In the genomic region with DNA sequence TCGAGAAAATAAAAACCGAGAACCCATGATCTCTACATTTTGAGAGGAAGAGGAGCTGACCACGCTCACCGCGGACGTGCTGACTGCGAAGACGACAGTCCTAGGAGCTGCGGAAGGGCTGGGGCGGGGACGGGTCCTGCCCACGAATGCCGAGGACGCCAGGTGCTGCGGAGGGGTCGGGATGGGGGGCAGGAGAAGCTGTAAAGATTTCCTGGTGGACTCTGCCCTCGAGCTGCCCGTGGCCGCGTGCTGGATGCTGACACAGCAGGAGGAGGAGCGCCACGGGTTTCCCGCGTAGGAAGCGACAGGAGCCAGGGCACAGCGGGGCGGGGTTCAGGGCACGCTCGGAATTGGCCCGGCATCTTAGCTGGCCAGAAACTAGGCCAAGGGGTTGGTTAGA, we compare ENCODE assay signal across 9 cellular contexts. TPM values are rescaled to one million over a fixed set of nuclear protein-coding genes. Genes with fewer than 3 reads are reported as not detected.
DNase-seq lines count a peak whose midpoint lies in the region; ATAC-seq and TF ChIP-seq lines count a peak whose summit lies in the region.
"Had no signal": no experiment of that assay in that cellular context is flagged by ENCODE, and none has a peak within 500 bp of the region (broad histone marks: within the 10 kb centered on the region; RNA-seq: fewer than 3 reads in every experiment).

No MANE protein-coding gene starts in this region.

- no peaks in the 10 kb centered on the region for H3K9me2 ChIP-seq in GM23248 (ENCODE audit: insufficient read depth)

- H3K27ac Mint-ChIP-seq in activated T-cell treated with anti-CD3 and anti-CD28 coated beads, Interleukin-2, amount 50 U/mL, for 24 hours, result peak overlapping the region; percentile 72
- H3K27ac Mint-ChIP-seq in glutamatergic neuron (ENCODE audit: unreplicated experiment), result no peak overlapping the region

- peak overlapping the region; percentile 39; the same call in 1 of the 2 replicates for H3K4me3 ChIP-seq in GM23248
- peak overlapping the region; percentile 50 to 86 (median 60) for H3K4me3 ChIP-seq in spleen

- DNase-seq in GM23248 (no peak), glutamatergic neuron (no peak), spleen (peak; percentile 83), hepatic stellate cell (ENCODE audit: low spot score) (no peak), NCI-H2081 (lab: John Stamatoyannopoulos, UW) (no peak), NOMO-1 (lab: John Stamatoyannopoulos, UW; ENCODE audit: unreplicated experiment in 2 of 2) (no peak)
- peak; percentile 52 for DNase-seq in activated T-cell treated with anti-CD3 and anti-CD28 coated beads, Interleukin-2, amount 50 U/mL, for 24 hours
- DNase-seq: KG1 had no signal

- H3K79me2 ChIP-seq in GM23248 (ENCODE audit: insufficient read depth), result peaks cover 4% of the 10 kb centered on the region; the same call in 1 of the 2 replicates

- peaks cover 28% of the 10 kb centered on the region for H3K36me3 Mint-ChIP-seq in activated T-cell treated with anti-CD3 and anti-CD28 coated beads, Interleukin-2, amount 50 U/mL, for 24 hours (ENCODE audit: low read depth)
- H3K36me3 Mint-ChIP-seq in glutamatergic neuron (ENCODE audit: unreplicated experiment), result peaks cover 30% of the 10 kb centered on the region

- no peaks in the 10 kb centered on the region for H3K27me3 Mint-ChIP-seq in activated T-cell treated with anti-CD3 and anti-CD28 coated beads, Interleukin-2, amount 50 U/mL, for 24 hours
- H3K27me3 Mint-ChIP-seq in glutamatergic neuron (ENCODE audit: unreplicated experiment), result peaks cover 7% of the 10 kb centered on the region

- H3K9ac ChIP-seq in GM23248, result peak overlapping the region; percentile 43; the same call in 1 of the 2 replicates

- in situ Hi-C loops in GM23248 (cut with MboI), result no loop called here

- H3F3A ChIP-seq in GM23248 (ENCODE audit: insufficient read depth), result no peaks in the 10 kb centered on the region

- H3K27me3 ChIP-seq in GM23248 (replicated peaks; ENCODE audit: insufficient read depth) (no peaks in the 10 kb centered on the region), spleen (replicated peaks in 1 of 7) (no peaks in the 10 kb centered on the region)

- H3K4me1 Mint-ChIP-seq in activated T-cell treated with anti-CD3 and anti-CD28 coated beads, Interleukin-2, amount 50 U/mL, for 24 hours (ENCODE audit: low read depth), result peaks cover 23% of the 10 kb centered on the region
- H3K4me1 Mint-ChIP-seq in glutamatergic neuron (ENCODE audit: low read depth, unreplicated experiment), result no peaks in the 10 kb centered on the region

- H3K4me3 Mint-ChIP-seq in activated T-cell treated with anti-CD3 and anti-CD28 coated beads, Interleukin-2, amount 50 U/mL, for 24 hours, result peak overlapping the region; percentile 58
- peak overlapping the region; percentile 68 for H3K4me3 Mint-ChIP-seq in glutamatergic neuron (ENCODE audit: unreplicated experiment)

- intact Hi-C loops in spleen (cut with DNase I; ENCODE audit: low total_unique reads), result no loop called here

- H2AFZ ChIP-seq in GM23248, result peak overlapping the region; percentile 68; the same call in 1 of the 2 replicates

- H3K27ac ChIP-seq in GM23248 (no peak overlapping the region), spleen (peak overlapping the region; percentile 85 to 92 (median 87))

- peaks cover 23% of the 10 kb centered on the region for H3K9me3 Mint-ChIP-seq in activated T-cell treated with anti-CD3 and anti-CD28 coated beads, Interleukin-2, amount 50 U/mL, for 24 hours
- peaks cover 14% of the 10 kb centered on the region for H3K9me3 Mint-ChIP-seq in glutamatergic neuron (ENCODE audit: unreplicated experiment)

- H3K36me3 ChIP-seq in GM23248 (ENCODE audit: low read depth), result no peaks in the 10 kb centered on the region
- H3K36me3 ChIP-seq in spleen, result peaks cover 0 to 16% (median 0%) of the 10 kb centered on the region in 6 donors

- H3K9me3 ChIP-seq in GM23248 (ENCODE audit: low read depth) (no peaks in the 10 kb centered on the region), spleen (peaks cover 0 to 31% (median 9%) of the 10 kb centered on the region in 8 donors)

- WGBS in GM23248 (ENCODE audit: low coverage in 1 of 2, low lambda C conversion rate in 2 of 2, missing lambda C conversion rate in 2 of 2), 2 experiments, result 37 to 53% methylated on average over 19 to 30 of the region's 30 CpGs
- 46 to 61% (median 51%) methylated on average over 30 of the region's 30 CpGs for WGBS in spleen, 5 donors

- H3K4me1 ChIP-seq in GM23248 (ENCODE audit: insufficient read depth) (no peaks in the 10 kb centered on the region), spleen (peaks cover 0 to 25% (median 13%) of the 10 kb centered on the region in 6 donors)

- no peak for TF ChIP-seq POLR2A in spleen (IDR thresholded peaks at IDR 0.05)

- no peak for ATAC-seq in GM18861 (IDR thresholded peaks at IDR 0.05; ENCODE audit: unreplicated experiment)

- H3K4me2 ChIP-seq in GM23248 (ENCODE audit: unreplicated experiment), result peak overlapping the region; percentile 33

- TF ChIP-seq CTCF in glutamatergic neuron (IDR thresholded peaks at IDR 0.05; ENCODE audit: partially characterized antibody, unreplicated experiment) (no peak), spleen (IDR thresholded peaks at IDR 0.05 in 8 of 11, conservative IDR thresholded peaks at IDR 0.05 in 3 of 11) (no peak)

- H4K20me1 ChIP-seq in GM23248 (ENCODE audit: insufficient read depth), result no peaks in the 10 kb centered on the region

RNA-seq across cellular contexts. Expression of gene ZSCAN30, which starts 22.2 kb away (rescaled TPM):
- 21.3 and 26.4 TPM in 2 replicates for total RNA-seq in GM23248 (2014; rRNA removed; shearing (Covaris generic))
- polyA plus RNA-seq in GM23248 (2016; fragmentation: Nextera tagmentation; extraction: Ambion mirVana) (10.3 and 13.7 TPM in 2 replicates), spleen (10 to 100 TPM in 2 of 3 donors, 1 to 10 TPM in 1; 7.2 to 12.1 (median 11.0) TPM)
- total RNA-seq in glutamatergic neuron (ENCODE audit: unreplicated experiment) (41.0 TPM), spleen (10 to 100 TPM; 18.1 to 39.2 (median 26.6) TPM)

RNA-seq across cellular contexts. Expression of gene ZNF397, which starts 27.0 kb away (rescaled TPM):
- total RNA-seq in GM23248 (2014; rRNA removed; shearing (Covaris generic)), result 8.7 and 10.6 TPM in 2 replicates
- 6.5 and 8.2 TPM in 2 replicates for polyA plus RNA-seq in GM23248 (2016; fragmentation: Nextera tagmentation; extraction: Ambion mirVana)
- total RNA-seq in glutamatergic neuron (ENCODE audit: unreplicated experiment), result 35.9 TPM
- 10 to 100 TPM; 27.4 to 50.7 (median 34.4) TPM for total RNA-seq in spleen
- polyA plus RNA-seq in spleen, result 10 to 100 TPM; 10.3 to 15.8 (median 11.8) TPM

Comparison
In these comparisons a context has a peak if more than half of its experiments do, and no peak if none do; other contexts are left out.
1. DNase-seq: peak in activated T-cell treated with anti-CD3 and anti-CD28 coated beads, Interleukin-2, amount 50 U/mL, for 24 hours (single experiment) and spleen (single experiment); none in GM23248 (single experiment), glutamatergic neuron (single experiment), hepatic stellate cell (single experiment), NCI-H2081 (0 of 2) and NOMO-1 (0 of 2).